Comparison of ENCODE assay signal across 1 cellular context in genomic region chr13:93249259-93249917, GRCh38.
TF ChIP-seq lines count a peak whose summit lies in the region.

No MANE protein-coding gene starts in this region.

TF ChIP-seq in HepG2, 621 proteins besides CTCF, POLR2A, EP300 and RAD21 (continued from another document and continues in another):
- TF ChIP-seq BCLAF1 (IDR thresholded peaks at IDR 0.05) (no peak), MXD4 (CRISPR knock-in tag; IDR thresholded peaks at IDR 0.05) (no peak), ZMAT3 (CRISPR knock-in tag; conservative IDR thresholded peaks at IDR 0.05) (no peak), ATF1 (CRISPR knock-in tag; IDR thresholded peaks at IDR 0.05) (no peak), NKX3-1 (CRISPR knock-in tag; IDR thresholded peaks at IDR 0.05) (no peak), CENPT (CRISPR knock-in tag; IDR thresholded peaks at IDR 0.05; ENCODE audit: low read depth) (no peak), ZNF512B (CRISPR knock-in tag; IDR thresholded peaks at IDR 0.05; ENCODE audit: borderline replicate concordance) (no peak), DR1 (CRISPR knock-in tag; IDR thresholded peaks at IDR 0.05) (no peak), ZNF652 (CRISPR knock-in tag; IDR thresholded peaks at IDR 0.05; ENCODE audit: borderline replicate concordance, low read depth) (no peak), ZNF580 (CRISPR knock-in tag; IDR thresholded peaks at IDR 0.05; ENCODE audit: borderline replicate concordance, low read depth) (no peak), ZNF576 (CRISPR knock-in tag; IDR thresholded peaks at IDR 0.05) (no peak), PATZ1 (CRISPR knock-in tag; IDR thresholded peaks at IDR 0.05) (peak; percentile 26; the same call in 1 of the 2 replicates), ZGPAT (CRISPR knock-in tag; IDR thresholded peaks at IDR 0.05) (peak; percentile 19), ZNF776 (CRISPR knock-in tag; IDR thresholded peaks at IDR 0.05) (no peak), DNMT1 (CRISPR knock-in tag; IDR thresholded peaks at IDR 0.05) (no peak), CEBPB (IDR thresholded peaks at IDR 0.05; ENCODE audit: borderline replicate concordance, low read depth, low read length) (peak; percentile 90), RXRB (CRISPR knock-in tag; IDR thresholded peaks at IDR 0.05; ENCODE audit: borderline replicate concordance) (peak; percentile 31; the same call in 1 of the 2 replicates), ZNF282 (IDR thresholded peaks at IDR 0.05; ENCODE audit: partially characterized antibody) (no peak), ZNF230 (CRISPR knock-in tag; IDR thresholded peaks at IDR 0.05) (no peak), CBFB (CRISPR knock-in tag; IDR thresholded peaks at IDR 0.05) (no peak), RBFOX2 (IDR thresholded peaks at IDR 0.05; ENCODE audit: low read depth, low read length) (no peak), PPARG (CRISPR knock-in tag; conservative IDR thresholded peaks at IDR 0.05) (no peak), NCOA2 (CRISPR knock-in tag; IDR thresholded peaks at IDR 0.05) (peak; percentile 58; the same call in 1 of the 2 replicates), NONO (IDR thresholded peaks at IDR 0.05) (no peak), NONO (CRISPR knock-in tag; conservative IDR thresholded peaks at IDR 0.05) (no peak), DRAP1 (CRISPR knock-in tag; IDR thresholded peaks at IDR 0.05) (no peak), ZNF292 (CRISPR knock-in tag; IDR thresholded peaks at IDR 0.05; ENCODE audit: borderline replicate concordance, low read depth) (no peak), CEBPG (CRISPR knock-in tag; IDR thresholded peaks at IDR 0.05) (peak; percentile 84), ZNF383 (CRISPR knock-in tag; IDR thresholded peaks at IDR 0.05; ENCODE audit: borderline replicate concordance) (no peak), MLLT10 (CRISPR knock-in tag; IDR thresholded peaks at IDR 0.05) (no peak), MTA3 (CRISPR knock-in tag; IDR thresholded peaks at IDR 0.05) (no peak), SMAD1 (CRISPR knock-in tag; IDR thresholded peaks at IDR 0.05; ENCODE audit: borderline replicate concordance, low read depth) (no peak), SRSF9 (IDR thresholded peaks at IDR 0.05; ENCODE audit: borderline replicate concordance, insufficient read depth, low read depth, low read length, poor library complexity, severe bottlenecking) (no peak), ZNF850 (CRISPR knock-in tag; conservative IDR thresholded peaks at IDR 0.05) (no peak), ATF2 (CRISPR knock-in tag; IDR thresholded peaks at IDR 0.05) (no peak), AHDC1 (CRISPR knock-in tag; IDR thresholded peaks at IDR 0.05; ENCODE audit: borderline replicate concordance) (peak; percentile 23; the same call in 1 of the 2 replicates), TBP (CRISPR knock-in tag; IDR thresholded peaks at IDR 0.05) (no peak), RORA (CRISPR knock-in tag; IDR thresholded peaks at IDR 0.05) (0 out of 2 replicates have a peak, but pooled peaks have one; percentile 6), BHLHE40 (IDR thresholded peaks at IDR 0.05; ENCODE audit: low read length) (no peak), SNAPC2 (CRISPR knock-in tag; IDR thresholded peaks at IDR 0.05) (peak; percentile 48; the same call in 1 of the 2 replicates), MIER2 (CRISPR knock-in tag; IDR thresholded peaks at IDR 0.05) (no peak), ZNF562 (CRISPR knock-in tag; IDR thresholded peaks at IDR 0.05; ENCODE audit: borderline replicate concordance) (no peak), NFE2L2 (IDR thresholded peaks at IDR 0.05; ENCODE audit: low read length) (peak; percentile 13; the same call in 1 of the 2 replicates), TOPORS (CRISPR knock-in tag; IDR thresholded peaks at IDR 0.05) (no peak), ZNF878 (CRISPR knock-in tag; IDR thresholded peaks at IDR 0.05) (no peak), IRF1 (CRISPR knock-in tag; IDR thresholded peaks at IDR 0.05; ENCODE audit: low read depth) (no peak), ZZZ3 (CRISPR knock-in tag; IDR thresholded peaks at IDR 0.05; ENCODE audit: borderline replicate concordance) (no peak), CBX5 (CRISPR knock-in tag; IDR thresholded peaks at IDR 0.05; ENCODE audit: borderline replicate concordance) (no peak)
